In genomic region chr3:180601688-180602666, GRCh38 we compare ENCODE assay signal across 8 cellular contexts. TPM values are rescaled to one million over a fixed set of nuclear protein-coding genes. Genes with fewer than 3 reads are reported as not detected.
A peak's percentile ranks its signal among the peaks of the same experiment; 100 is the strongest.
DNase-seq lines count a peak whose midpoint lies in the region; ATAC-seq, FAIRE-seq and TF ChIP-seq lines count a peak whose summit lies in the region.

Gene TTC14 (plus strand): TSS chr3:180602163. CDS start chr3:180602262, 99 bp downstream.

- 2 to 3% (median 3%) methylated on average over 70 of the region's 70 CpGs for WGBS in psoas muscle, 3 donors

- H3K4me3 ChIP-seq in right atrium auricular region (peak within 1 kb of the TSS; percentile 93 to 94), psoas muscle (peak within 1 kb of the TSS; percentile 89)

- H3K36me3 ChIP-seq in right atrium auricular region (peaks cover 30% of the 10 kb centered on the region), psoas muscle (ENCODE audit: insufficient read depth in 1 of 2, low read depth in 1 of 2) (peaks cover 2 to 39% of the 10 kb centered on the region in 2 donors)

- H3K4me3 Mint-ChIP-seq in T-helper 17 cell: peak within 1 kb of the TSS; percentile 94

- peak within 1 kb of the TSS; percentile 76 to 79 for H3K27ac ChIP-seq in right atrium auricular region
- H3K27ac ChIP-seq in psoas muscle: peak within 1 kb of the TSS; percentile 60

- H3K27me3 Mint-ChIP-seq in T-helper 17 cell: peaks cover 20% of the 10 kb centered on the region

- H3K27me3 ChIP-seq in right atrium auricular region: no peaks in the 10 kb centered on the region
- H3K27me3 ChIP-seq in psoas muscle (ENCODE audit: insufficient read depth in 3 of 3, low read length in 2 of 3): peaks cover 0 to 4% (median 0%) of the 10 kb centered on the region in 3 donors

- in situ Hi-C loops in GM13976 (cut with MboI; ENCODE audit: low sequenced_read_pairs, unreplicated experiment): no loop called here

- TF ChIP-seq CTCF in GM13976 (IDR thresholded peaks at IDR 0.05; ENCODE audit: borderline replicate concordance, control extremely low read depth, extremely low read depth, insufficient read depth, missing control alignments) (peak; percentile 37), right atrium auricular region (IDR thresholded peaks at IDR 0.05) (peak in 1 of 2 donors; percentile 16), psoas muscle (IDR thresholded peaks at IDR 0.05) (no peak)

- ATAC-seq in HG02870 (IDR thresholded peaks at IDR 0.05; ENCODE audit: unreplicated experiment): peak; percentile 99
- peak; percentile 92 for ATAC-seq in T-helper 17 cell
- ATAC-seq in psoas muscle: peak; percentile 96 to 100 (median 100)

- DNase-seq in GM13976 (ENCODE audit: low spot score): peak; percentile 94
- DNase-seq in NCI-H1694 (lab: John Stamatoyannopoulos, UW): peak; percentile 82
- peak; percentile 76 to 91 (median 85) for DNase-seq in T-helper 17 cell
- DNase-seq in amygdala (lab: John Stamatoyannopoulos, UW): peak; percentile 31 to 96 (median 86)
- DNase-seq in right atrium auricular region (ENCODE audit: low spot score): peak; percentile 91
- peak; percentile 92 to 95 for DNase-seq in psoas muscle
- peak; percentile 95 for DNase-seq in urothelium cell line (ENCODE audit: low spot score)

- FAIRE-seq in urothelium cell line (lab: Jason Lieb, UNC): peak; percentile 23

- intact Hi-C loops in psoas muscle (cut with DNase I): no loop called here

- H3K4me1 ChIP-seq in right atrium auricular region (peaks cover 0 to 17% of the 10 kb centered on the region in 2 donors), psoas muscle (peaks cover 7% of the 10 kb centered on the region)

- peak within 1 kb of the TSS; percentile 96 for H3K27ac Mint-ChIP-seq in T-helper 17 cell

- no peaks in the 10 kb centered on the region for H3K9me3 ChIP-seq in T-helper 17 cell (ENCODE audit: control insufficient read depth, low read length, poor library complexity, severe bottlenecking)
- H3K9me3 ChIP-seq in right atrium auricular region: no peaks in the 10 kb centered on the region
- no peaks in the 10 kb centered on the region for H3K9me3 ChIP-seq in psoas muscle

- H3K36me3 Mint-ChIP-seq in T-helper 17 cell (ENCODE audit: low read depth): no peaks in the 10 kb centered on the region

- H3K4me1 Mint-ChIP-seq in T-helper 17 cell: peaks cover 17% of the 10 kb centered on the region

RNA-seq across cellular contexts. Expression of gene TTC14, which starts in this region (rescaled TPM):
- total RNA-seq in T-helper 17 cell (10 to 100 TPM; 71.3 to 82.7 TPM), right atrium auricular region (10 to 100 TPM; 10.6 to 20.4 TPM), psoas muscle (10 to 100 TPM in 2 of 4 donors, 1 to 10 TPM in 2; 8.3 to 12.6 (median 10.1) TPM)
- 10 to 100 TPM in 1 of 3 donors, 1 to 10 TPM in 2; 4.8 to 11.7 (median 6.1) TPM for polyA plus RNA-seq in psoas muscle

Comparison
In these comparisons a context has a peak if more than half of its experiments do, and no peak if none do; other contexts are left out.
1. Peak in every context shown above with its lines: DNase-seq, ATAC-seq, H3K4me3 ChIP-seq and H3K27ac ChIP-seq.